13 cellular contexts compared by ENCODE assay signal in genomic region chr12:214005-214736, GRCh38. TPM values are rescaled to one million over a fixed set of nuclear protein-coding genes. Genes with fewer than 3 reads are reported as not detected.
DNase-seq lines count a peak whose midpoint lies in the region; ATAC-seq and TF ChIP-seq lines count a peak whose summit lies in the region.
"Had no signal": no experiment of that assay in that cellular context is flagged by ENCODE, and none has a peak within 500 bp of the region (broad histone marks: within the 10 kb centered on the region; RNA-seq: fewer than 3 reads in every experiment).

TSS of gene SLC6A12 (minus strand) at chr12:214157. CDS start at chr12:209986, 4,171 bp downstream.

- no peaks in the 10 kb centered on the region for H3K4me1 ChIP-seq in breast epithelium
- peaks cover 13% of the 10 kb centered on the region for H3K4me1 ChIP-seq in lower lobe of right lung
- no peaks in the 10 kb centered on the region for H3K4me1 ChIP-seq in CD4-positive, alpha-beta memory T cell (ENCODE audit: insufficient read depth, low read length)
- H3K4me1 ChIP-seq in SJCRH30: no peaks in the 10 kb centered on the region
- H3K4me1 ChIP-seq: left ventricle myocardium inferior, psoas muscle, testis had no signal

- H3K4me3 ChIP-seq in breast epithelium (peak within 1 kb of the TSS in 2 of 3 donors; percentile 15 to 20), lower lobe of right lung (peak within 1 kb of the TSS; percentile 39), SJCRH30 (no peak within 1 kb of the TSS)
- H3K4me3 ChIP-seq in CD4-positive, alpha-beta memory T cell (ENCODE audit: low read length in 2 of 2): no peak within 1 kb of the TSS
- H3K4me3 ChIP-seq: left ventricle myocardium inferior, psoas muscle, testis had no signal

- TF ChIP-seq POLR2A in breast epithelium (IDR thresholded peaks at IDR 0.05): no peak

- H3K36me3 ChIP-seq in breast epithelium (no peaks in the 10 kb centered on the region), lower lobe of right lung (no peaks in the 10 kb centered on the region), SJCRH30 (no peaks in the 10 kb centered on the region)
- H3K36me3 ChIP-seq in CD4-positive, alpha-beta memory T cell (ENCODE audit: insufficient read depth, low read length): no peaks in the 10 kb centered on the region
- H3K36me3 ChIP-seq: left ventricle myocardium inferior had no signal

- no peak for DNase-seq in activated T-cell treated with anti-CD3 and anti-CD28 coated beads, Interleukin-2, amount 50 U/mL, for 24 hours
- no peak for DNase-seq in activated T-cell treated with anti-CD3 and anti-CD28 coated beads, Interleukin-2, amount 50 U/mL, for 72 hours
- DNase-seq in breast epithelium (ENCODE audit: low spot score in 2 of 2) (no peak), lower lobe of right lung (no peak), type B pancreatic cell (ENCODE audit: extremely low spot score, unreplicated experiment) (no peak), GM20000 (ENCODE audit: low spot score) (no peak), SJCRH30 (no peak)
- no peak for DNase-seq in CD4-positive, alpha-beta memory T cell
- DNase-seq: effector CD4-positive, alpha-beta T cell; KG1; left ventricle myocardium inferior; psoas muscle; testis had no signal

- intact Hi-C loops in breast epithelium (cut with DNase I; ENCODE audit: low total_unique reads) (loop anchor here (1.0 kb wide), 1 partner anchor 32 kb away; no protein-coding TSS in a partner anchor), lower lobe of right lung (cut with DNase I) (no loop called here)
- intact Hi-C loops in CD4-positive, alpha-beta memory T cell (cut with micrococcal nuclease): no loop called here

- H3K27me3 ChIP-seq in breast epithelium (peaks cover 0 to 3% of the 10 kb centered on the region in 2 donors), lower lobe of right lung (ENCODE audit: low read depth) (peaks cover 11% of the 10 kb centered on the region), SJCRH30 (peaks cover 44% of the 10 kb centered on the region)
- H3K27me3 ChIP-seq in CD4-positive, alpha-beta memory T cell (ENCODE audit: insufficient read depth, low read length): no peaks in the 10 kb centered on the region
- H3K27me3 ChIP-seq: testis had no signal

- H3K4me3 Mint-ChIP-seq in activated T-cell treated with anti-CD3 and anti-CD28 coated beads, Interleukin-2, amount 50 U/mL, for 24 hours: no peak within 1 kb of the TSS
- no peak within 1 kb of the TSS for H3K4me3 Mint-ChIP-seq in activated T-cell treated with anti-CD3 and anti-CD28 coated beads, Interleukin-2, amount 50 U/mL, for 72 hours
- peak within 1 kb of the TSS; percentile 27 for H3K4me3 Mint-ChIP-seq in type B pancreatic cell
- no peak within 1 kb of the TSS for H3K4me3 Mint-ChIP-seq in CD4-positive, alpha-beta memory T cell

- no peaks in the 10 kb centered on the region for H3K36me3 Mint-ChIP-seq in activated T-cell treated with anti-CD3 and anti-CD28 coated beads, Interleukin-2, amount 50 U/mL, for 24 hours (ENCODE audit: low read depth)
- no peaks in the 10 kb centered on the region for H3K36me3 Mint-ChIP-seq in activated T-cell treated with anti-CD3 and anti-CD28 coated beads, Interleukin-2, amount 50 U/mL, for 72 hours (ENCODE audit: insufficient read depth in 2 of 2)
- H3K36me3 Mint-ChIP-seq in type B pancreatic cell: no peaks in the 10 kb centered on the region
- H3K36me3 Mint-ChIP-seq in CD4-positive, alpha-beta memory T cell: no peaks in the 10 kb centered on the region

- no peaks in the 10 kb centered on the region for H3K9me3 Mint-ChIP-seq in activated T-cell treated with anti-CD3 and anti-CD28 coated beads, Interleukin-2, amount 50 U/mL, for 24 hours
- no peaks in the 10 kb centered on the region for H3K9me3 Mint-ChIP-seq in activated T-cell treated with anti-CD3 and anti-CD28 coated beads, Interleukin-2, amount 50 U/mL, for 72 hours
- no peaks in the 10 kb centered on the region for H3K9me3 Mint-ChIP-seq in type B pancreatic cell
- peaks cover 0 to 1% (median 0%) of the 10 kb centered on the region in 8 donors for H3K9me3 Mint-ChIP-seq in CD4-positive, alpha-beta memory T cell

- peaks cover 50% of the 10 kb centered on the region for H3K27me3 Mint-ChIP-seq in activated T-cell treated with anti-CD3 and anti-CD28 coated beads, Interleukin-2, amount 50 U/mL, for 24 hours
- peaks cover 44% of the 10 kb centered on the region for H3K27me3 Mint-ChIP-seq in activated T-cell treated with anti-CD3 and anti-CD28 coated beads, Interleukin-2, amount 50 U/mL, for 72 hours (ENCODE audit: low read depth)
- H3K27me3 Mint-ChIP-seq in type B pancreatic cell: peaks cover 62% of the 10 kb centered on the region
- peaks cover 36 to 47% of the 10 kb centered on the region in 2 donors for H3K27me3 Mint-ChIP-seq in CD4-positive, alpha-beta memory T cell

- H3K9me3 ChIP-seq in breast epithelium: no peaks in the 10 kb centered on the region
- no peaks in the 10 kb centered on the region for H3K9me3 ChIP-seq in lower lobe of right lung
- no peaks in the 10 kb centered on the region for H3K9me3 ChIP-seq in CD4-positive, alpha-beta memory T cell (ENCODE audit: control insufficient read depth in 1 of 2, low read length in 2 of 2)
- no peaks in the 10 kb centered on the region for H3K9me3 ChIP-seq in SJCRH30 (replicated peaks)
- H3K9me3 ChIP-seq: left ventricle myocardium inferior, psoas muscle, testis had no signal

- POLR2A ChIA-PET in CD4-positive, alpha-beta memory T cell (lab: Charles Lee; ENCODE audit: partially characterized antibody): no interaction called here

- H3K4me1 Mint-ChIP-seq in activated T-cell treated with anti-CD3 and anti-CD28 coated beads, Interleukin-2, amount 50 U/mL, for 24 hours (ENCODE audit: low read depth): peaks cover 5% of the 10 kb centered on the region
- no peaks in the 10 kb centered on the region for H3K4me1 Mint-ChIP-seq in activated T-cell treated with anti-CD3 and anti-CD28 coated beads, Interleukin-2, amount 50 U/mL, for 72 hours (ENCODE audit: low read depth)
- H3K4me1 Mint-ChIP-seq in type B pancreatic cell (ENCODE audit: unreplicated experiment): peaks cover 21% of the 10 kb centered on the region
- no peaks in the 10 kb centered on the region for H3K4me1 Mint-ChIP-seq in CD4-positive, alpha-beta memory T cell

- CTCF ChIA-PET in CD4-positive, alpha-beta memory T cell (lab: Charles Lee; ENCODE audit: partially characterized antibody): no interaction called here

- TF ChIP-seq CTCF in breast epithelium (IDR thresholded peaks at IDR 0.05) (no peak), lower lobe of right lung (IDR thresholded peaks at IDR 0.05) (no peak), type B pancreatic cell (conservative IDR thresholded peaks at IDR 0.05) (no peak), GM20000 (IDR thresholded peaks at IDR 0.05; ENCODE audit: extremely low read depth, missing control alignments) (no peak)

- H3K27ac ChIP-seq in breast epithelium: no peak within 1 kb of the TSS
- H3K27ac ChIP-seq in lower lobe of right lung: peak within 1 kb of the TSS; percentile 64
- H3K27ac ChIP-seq in CD4-positive, alpha-beta memory T cell (ENCODE audit: low read depth, low read length): no peak within 1 kb of the TSS
- H3K27ac ChIP-seq in SJCRH30: no peak within 1 kb of the TSS
- H3K27ac ChIP-seq: left ventricle myocardium inferior, psoas muscle, testis had no signal

- peak within 1 kb of the TSS; percentile 32 for H3K27ac Mint-ChIP-seq in activated T-cell treated with anti-CD3 and anti-CD28 coated beads, Interleukin-2, amount 50 U/mL, for 24 hours
- H3K27ac Mint-ChIP-seq in activated T-cell treated with anti-CD3 and anti-CD28 coated beads, Interleukin-2, amount 50 U/mL, for 72 hours: no peak within 1 kb of the TSS
- H3K27ac Mint-ChIP-seq in type B pancreatic cell: peak within 1 kb of the TSS; percentile 24
- H3K27ac Mint-ChIP-seq in CD4-positive, alpha-beta memory T cell: no peak within 1 kb of the TSS

- no peak for ATAC-seq in activated T-cell treated with anti-CD3 and anti-CD28 coated beads, Interleukin-2, amount 50 U/mL, for 72 hours (replicated peaks in 1 of 2)
- ATAC-seq in lower lobe of right lung: peak; percentile 33 to 48

RNA-seq across cellular contexts. Expression of gene SLC6A12, which starts in this region (rescaled TPM):
- 1 to 10 TPM in 1 of 2 donors, under 1 TPM in 1; 0.70 to 1.3 TPM for total RNA-seq in activated T-cell treated with anti-CD3 and anti-CD28 coated beads, Interleukin-2, amount 50 U/mL, for 72 hours
- total RNA-seq in breast epithelium (1 to 10 TPM in 2 of 3 donors, under 1 TPM in 1; 0.33 to 2.1 (median 1.3) TPM), lower lobe of right lung (14.2 TPM), type B pancreatic cell (ENCODE audit: low replicate concordance) (2.1 and 3.0 TPM in 2 replicates)
- total RNA-seq in CD4-positive, alpha-beta memory T cell: under 1 TPM; 0.33 to 0.49 TPM
- polyA plus RNA-seq in CD4-positive, alpha-beta memory T cell: not detected
- total RNA-seq in SJCRH30 (2014; rRNA removed; shearing (Covaris generic)): not detected in 2 replicates

Comparison
In these comparisons a context has a peak if more than half of its experiments do, and no peak if none do; other contexts are left out.
1. H3K27ac Mint-ChIP-seq: peak in activated T-cell treated with anti-CD3 and anti-CD28 coated beads, Interleukin-2, amount 50 U/mL, for 24 hours (single experiment) and type B pancreatic cell (single experiment); none in activated T-cell treated with anti-CD3 and anti-CD28 coated beads, Interleukin-2, amount 50 U/mL, for 72 hours (single experiment) and CD4-positive, alpha-beta memory T cell (0 of 7).
2. ATAC-seq: peak in lower lobe of right lung (2 of 2); none in activated T-cell treated with anti-CD3 and anti-CD28 coated beads, Interleukin-2, amount 50 U/mL, for 72 hours (0 of 2).
3. H3K4me3 ChIP-seq: peak in breast epithelium (2 of 3) and lower lobe of right lung (single experiment); none in CD4-positive, alpha-beta memory T cell (0 of 2) and SJCRH30 (single experiment).